Comparison of ENCODE assay signal across 20 cellular contexts in the genomic region with DNA sequence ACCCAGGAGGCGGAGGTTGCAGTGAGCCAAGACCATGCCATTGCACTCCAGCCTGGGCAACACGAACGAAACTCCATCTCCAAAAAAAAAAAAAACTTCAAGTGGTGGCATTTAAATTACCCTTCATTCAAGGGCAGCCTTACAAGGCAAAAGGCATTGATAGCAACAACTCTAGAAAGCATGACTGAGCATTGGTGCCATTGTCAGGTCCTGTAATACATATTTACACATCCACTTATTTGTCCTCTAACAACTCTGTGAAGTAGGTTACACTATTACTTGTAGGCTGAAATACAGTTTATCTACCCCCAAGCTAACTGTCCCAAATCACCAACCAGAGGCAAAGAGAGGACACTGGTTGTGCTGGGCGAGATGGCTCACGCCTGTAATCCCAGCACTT.
"Had no signal": no experiment of that assay in that cellular context is flagged by ENCODE, and none has a peak within 500 bp of the region (broad histone marks: within the 10 kb centered on the region; RNA-seq: fewer than 3 reads in every experiment).

No MANE protein-coding gene starts in this region.

- DNase-seq: dorsolateral prefrontal cortex; effector CD4-positive, alpha-beta T cell; hypothalamus; immature natural killer cell; mucosa of descending colon; naive B cell; stimulated activated CD4-positive, alpha-beta T cell treated with anti-CD3 and anti-CD28 coated beads, Interleukin-2, amount 100 ng/mL, for 24 hours; stimulated activated CD4-positive, alpha-beta T cell treated with anti-CD3 and anti-CD28 coated beads, Interleukin-4, amount 100 ng/mL, for 24 hours; stimulated activated naive CD4-positive, alpha-beta T cell treated with Interleukin-2 at 50 U/mL for 16 hours; substantia nigra; testis; tibial artery; upper lobe of left lung; uterus had no signal

- H3K4me3 ChIP-seq: dorsolateral prefrontal cortex, lung, mucosa of descending colon, neural progenitor cell, prostate gland, right atrium auricular region, testis, tibial artery, upper lobe of left lung, uterus had no signal

- H3K9me3 ChIP-seq: mucosa of descending colon, prostate gland, right atrium auricular region, testis, tibial artery, upper lobe of left lung, uterus had no signal

- ATAC-seq: mucosa of descending colon; sciatic nerve; stimulated activated effector memory CD8-positive, alpha-beta T cell treated with anti-CD3 and anti-CD28 coated beads, Interleukin-12 subunit alpha, Interleukin-12 subunit beta, amount 100 ng/mL, for 72 hours had no signal

- H3K36me3 ChIP-seq: neural progenitor cell, prostate gland, right atrium auricular region, tibial artery, upper lobe of left lung, uterus had no signal

- H3K27ac ChIP-seq: dorsolateral prefrontal cortex, neural progenitor cell, prostate gland, right atrium auricular region, testis, tibial artery, upper lobe of left lung, uterus had no signal

- H3K4me1 ChIP-seq: neural progenitor cell, prostate gland, testis, tibial artery, upper lobe of left lung, uterus had no signal

- H3K27me3 ChIP-seq: dorsolateral prefrontal cortex, neural progenitor cell, right atrium auricular region, testis, tibial artery, upper lobe of left lung, uterus had no signal
